Comparison of ENCODE assay signal across 35 cellular contexts in the genomic region with DNA sequence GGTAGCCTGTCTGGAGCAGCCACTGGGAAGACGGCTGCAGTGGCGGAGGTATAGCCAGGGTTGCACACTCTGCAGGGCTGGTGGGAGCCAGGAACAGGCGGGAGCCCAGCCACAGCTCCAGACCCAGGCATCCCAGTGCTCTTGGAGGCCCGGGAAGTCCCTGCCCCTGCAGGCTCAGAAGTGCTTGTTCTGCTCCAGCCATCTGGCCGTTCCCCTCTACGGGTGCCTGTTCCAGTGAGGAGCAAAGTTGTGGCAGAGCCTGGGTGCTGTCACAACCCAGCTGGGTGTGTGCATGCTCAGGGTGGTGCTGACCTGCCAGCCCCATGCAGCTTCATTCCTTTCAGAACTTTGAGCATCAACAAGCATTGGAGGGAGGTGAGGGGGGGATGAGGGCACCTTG.
"Had no signal": no experiment of that assay in that cellular context is flagged by ENCODE, and none has a peak within 500 bp of the region (broad histone marks: within the 10 kb centered on the region; RNA-seq: fewer than 3 reads in every experiment).

No MANE protein-coding gene starts in this region.

- H3K27me3 ChIP-seq: adrenal gland, ascending aorta, body of pancreas, brain microvascular endothelial cell, breast epithelium, cardiac muscle cell had no signal

- DNase-seq: activated effector memory CD4-positive, alpha-beta T cell treated with anti-CD3 and anti-CD28 coated beads, Interleukin-2, amount 50 U/mL, for 16 hours; activated effector memory CD4-positive, alpha-beta T cell treated with Interleukin-2 at 50 U/mL for 16 hours; activated gamma-delta T cell; activated gamma-delta T cell treated with Interleukin-2 at 50 U/mL for 16 hours; activated naive CD4-positive, alpha-beta T cell; activated naive CD4-positive, alpha-beta T cell treated with anti-CD3 and anti-CD28 coated beads for 36 hours; activated naive CD4-positive, alpha-beta T cell treated with anti-CD3 and anti-CD28 coated beads, Interleukin-2, amount 10 ng/mL, durations not matched to agents 7 days and 5 days; activated naive CD4-positive, alpha-beta T cell treated with anti-CD3 and anti-CD28 coated beads, Interleukin-2, amount 50 U/mL, for 16 hours; activated naive CD4-positive, alpha-beta T cell treated with Interleukin-2 at 50 U/mL for 16 hours; activated naive CD8-positive, alpha-beta T cell treated with anti-CD3 and anti-CD28 coated beads for 36 hours; activated naive CD8-positive, alpha-beta T cell treated with anti-CD3 and anti-CD28 coated beads, Interleukin-2, amount 10 ng/mL, durations not matched to agents 7 days and 5 days; activated naive CD8-positive, alpha-beta T cell treated with anti-CD3 and anti-CD28 coated beads, Interleukin-2, amount 50 U/mL, for 24 hours; activated T-cell treated with anti-CD3 and anti-CD28 coated beads for 4 hours; activated T-cell treated with anti-CD3 and anti-CD28 coated beads, Interleukin-2, amount 50 U/mL, for 1 hour; activated T-cell treated with anti-CD3 and anti-CD28 coated beads, Interleukin-2, amount 50 U/mL, for 24 hours; activated T-cell treated with anti-CD3 and anti-CD28 coated beads, Interleukin-2, amount 50 U/mL, for 4 hours; activated T-cell treated with anti-CD3 and anti-CD28 coated beads, Interleukin-2, amount 50 U/mL, for 48 hours; activated T-cell treated with anti-CD3 and anti-CD28 coated beads, Interleukin-2, amount 50 U/mL, for 72 hours; adrenal gland; amniotic stem cell; amygdala; anterior cingulate cortex; aorta; body of pancreas; brain microvascular endothelial cell; caudate nucleus; central memory CD4-positive, alpha-beta T cell; cerebellar nuclear complex had no signal

- H3K36me3 ChIP-seq: adrenal gland, ascending aorta, brain microvascular endothelial cell, breast epithelium, cardiac muscle cell had no signal

- H3K4me3 ChIP-seq: adrenal gland, ascending aorta, body of pancreas, breast epithelium, cardiac muscle cell had no signal

- FAIRE-seq: astrocyte, bronchial epithelial cell had no signal

- H3K4me1 ChIP-seq: adrenal gland had no signal

- H3K9me3 ChIP-seq: adrenal gland, ascending aorta, body of pancreas, breast epithelium had no signal

- ATAC-seq: activated naive CD4-positive, alpha-beta T cell treated with anti-CD3 and anti-CD28 coated beads, Interleukin-2, amount 50 U/mL, for 72 hours; activated T-cell treated with anti-CD3 and anti-CD28 coated beads, Interleukin-2, amount 50 U/mL, for 4 hours; activated T-cell treated with anti-CD3 and anti-CD28 coated beads, Interleukin-2, amount 50 U/mL, for 72 hours; activated T-helper 17 cell treated with anti-CD3 and anti-CD28 coated beads, Interleukin-2, amount 50 U/mL, for 72 hours; body of pancreas had no signal

- H3K27ac ChIP-seq: adrenal gland, ascending aorta, body of pancreas, brain microvascular endothelial cell, breast epithelium, cardiac muscle cell had no signal
